Comparison of ENCODE assay signal across 8 cellular contexts in genomic region chr12:27524839-27525238, GRCh38. TPM values are rescaled to one million over a fixed set of nuclear protein-coding genes. Genes with fewer than 3 reads are reported as not detected.
A peak's percentile ranks its signal among the peaks of the same experiment; 100 is the strongest.
DNase-seq lines count a peak whose midpoint lies in the region; ATAC-seq and TF ChIP-seq lines count a peak whose summit lies in the region.

No MANE protein-coding gene starts in this region.

- POLR2A ChIA-PET in activated CD8-positive, alpha-beta T cell treated with anti-CD3 and anti-CD28 coated beads, Interleukin-2, amount 10 ng/mL, durations not matched to agents 7 days and 5 days (lab: Charles Lee) = no interaction called here

- peak overlapping the region; percentile 81 to 92 (median 89) for H3K9ac ChIP-seq in skeletal muscle tissue (ENCODE audit: low read depth in 1 of 3, low read length in 3 of 3)

- peaks cover 3% of the 10 kb centered on the region for H3K36me3 Mint-ChIP-seq in activated CD8-positive, alpha-beta T cell treated with anti-CD3 and anti-CD28 coated beads, Interleukin-2, amount 10 ng/mL, durations not matched to agents 7 days and 5 days (ENCODE audit: low read depth)

- no peak overlapping the region for H3K27ac Mint-ChIP-seq in activated CD8-positive, alpha-beta T cell treated with anti-CD3 and anti-CD28 coated beads, Interleukin-2, amount 10 ng/mL, durations not matched to agents 7 days and 5 days

- H3K4me3 ChIP-seq in heart right ventricle (peak overlapping the region; percentile 58 to 85 (median 75)), iPS DF 6.9 (ENCODE audit: low read length) (peak overlapping the region; percentile 8; the same call in 1 of the 2 replicates), skeletal muscle tissue (ENCODE audit: low read length in 3 of 3) (peak overlapping the region; percentile 87 to 98 (median 88))

- H3K27me3 ChIP-seq in heart right ventricle = no peaks in the 10 kb centered on the region
- no peaks in the 10 kb centered on the region; the same call in 1 of the 2 replicates for H3K27me3 ChIP-seq in iPS DF 6.9 (ENCODE audit: control insufficient read depth, insufficient read depth, low read length)
- no peaks in the 10 kb centered on the region for H3K27me3 ChIP-seq in skeletal muscle tissue (ENCODE audit: control insufficient read depth in 3 of 3, insufficient read depth in 3 of 3, low read length in 3 of 3)

- H3K4me1 ChIP-seq in heart right ventricle = peaks cover 2 to 72% (median 64%) of the 10 kb centered on the region in 9 donors
- H3K4me1 ChIP-seq in iPS DF 6.9 (ENCODE audit: control insufficient read depth, insufficient read depth, low read length) = 0 out of 2 replicates have a peak, but pooled peaks cover 2% of the 10 kb centered on the region
- H3K4me1 ChIP-seq in skeletal muscle tissue (ENCODE audit: control insufficient read depth in 3 of 3, insufficient read depth in 3 of 3, low read length in 3 of 3) = peaks cover 7 to 10% (median 9%) of the 10 kb centered on the region in 3 donors

- intact Hi-C loops in heart right ventricle (cut with DNase I) (loop anchor here (2.0 to 10.0 kb wide), 14 partner anchors 30 to 127 kb away; no protein-coding TSS in a partner anchor), Right ventricle myocardium superior (cut with DNase I) (loop anchor here (5.0 kb wide), 1 partner anchor 122 kb away; no protein-coding TSS in a partner anchor)

- H3K36me3 ChIP-seq in heart right ventricle (no peaks in the 10 kb centered on the region), iPS DF 6.9 (ENCODE audit: control insufficient read depth, insufficient read depth, low read length) (no peaks in the 10 kb centered on the region), skeletal muscle tissue (ENCODE audit: control insufficient read depth in 3 of 3, insufficient read depth in 3 of 3, low read length in 3 of 3) (no peaks in the 10 kb centered on the region)

- peak in 3 of 8 donors; percentile 7 to 18 (median 13) for ATAC-seq in heart right ventricle
- no peak for ATAC-seq in Right ventricle myocardium superior (ENCODE audit: poor library complexity)
- ATAC-seq in activated CD8-positive, alpha-beta T cell treated with anti-CD3 and anti-CD28 coated beads, Interleukin-2, amount 10 ng/mL, durations not matched to agents 7 days and 5 days = no peak

- H3K27me3 Mint-ChIP-seq in activated CD8-positive, alpha-beta T cell treated with anti-CD3 and anti-CD28 coated beads, Interleukin-2, amount 10 ng/mL, durations not matched to agents 7 days and 5 days (ENCODE audit: low read depth) = peaks cover 22% of the 10 kb centered on the region

- CTCF ChIA-PET in activated CD8-positive, alpha-beta T cell treated with anti-CD3 and anti-CD28 coated beads, Interleukin-2, amount 10 ng/mL, durations not matched to agents 7 days and 5 days (lab: Charles Lee) = interaction anchor here (0.8 to 3.5 kb wide), 6 partner anchors 10 to 111 kb away, joined by 3 to 20 read pairs (median 3); no protein-coding TSS in a partner anchor

- H3K9me3 ChIP-seq in heart right ventricle (no peaks in the 10 kb centered on the region), iPS DF 6.9 (ENCODE audit: control insufficient read depth, insufficient read depth, low read length) (no peaks in the 10 kb centered on the region), skeletal muscle tissue (ENCODE audit: control insufficient read depth in 3 of 3, low read length in 3 of 3) (no peaks in the 10 kb centered on the region)

- peak overlapping the region; percentile 96 for H3K4me3 Mint-ChIP-seq in activated CD8-positive, alpha-beta T cell treated with anti-CD3 and anti-CD28 coated beads, Interleukin-2, amount 10 ng/mL, durations not matched to agents 7 days and 5 days

- no peaks in the 10 kb centered on the region for H3K9me3 Mint-ChIP-seq in activated CD8-positive, alpha-beta T cell treated with anti-CD3 and anti-CD28 coated beads, Interleukin-2, amount 10 ng/mL, durations not matched to agents 7 days and 5 days (ENCODE audit: insufficient read depth)

- DNase-seq in heart right ventricle = no peak
- DNase-seq in Right ventricle myocardium superior = no peak
- no peak for DNase-seq in activated CD8-positive, alpha-beta T cell treated with anti-CD3 and anti-CD28 coated beads, Interleukin-2, amount 10 ng/mL, durations not matched to agents 7 days and 5 days
- DNase-seq in iPS DF 6.9 (ENCODE audit: low read depth, low spot score) = no peak
- DNase-seq in NOMO-1 (lab: John Stamatoyannopoulos, UW; ENCODE audit: unreplicated experiment in 2 of 2) = no peak
- DNase-seq in HPDE6-E6E7 (ENCODE audit: extremely low spot score) = no peak
- no peak for DNase-seq in NCI-H1105 (lab: John Stamatoyannopoulos, UW)

- peaks cover 25% of the 10 kb centered on the region for H3K4me1 Mint-ChIP-seq in activated CD8-positive, alpha-beta T cell treated with anti-CD3 and anti-CD28 coated beads, Interleukin-2, amount 10 ng/mL, durations not matched to agents 7 days and 5 days (ENCODE audit: low read depth)

- WGBS in heart right ventricle, 2 donors = 0 to 2% methylated on average over 9 of the region's 9 CpGs
- WGBS in iPS DF 6.9 (ENCODE audit: insufficient coverage, insufficient read length) = no CpG with 5 or more reads among the region's 9 CpGs

- H3K27ac ChIP-seq in heart right ventricle (peak overlapping the region; percentile 84 to 97 (median 91)), iPS DF 6.9 (ENCODE audit: low read length) (no peak overlapping the region), skeletal muscle tissue (ENCODE audit: low read depth, low read length) (peak overlapping the region; percentile 91)

- peak in 5 of 9 donors; percentile 4 to 8 (median 6) for TF ChIP-seq CTCF in heart right ventricle (IDR thresholded peaks at IDR 0.05)

RNA-seq across cellular contexts. Expression of gene PPFIBP1, which starts 0.8 kb away (rescaled TPM):
- total RNA-seq in heart right ventricle (100 to 1,000 TPM; 233 to 450 (median 325) TPM), Right ventricle myocardium superior (292 TPM), skeletal muscle tissue (49.1 TPM)
- 10 to 100 TPM; 22.9 to 64.7 TPM for polyA plus RNA-seq in heart right ventricle
- 10 to 100 TPM; 17.5 TPM for total RNA-seq in activated CD8-positive, alpha-beta T cell treated with anti-CD3 and anti-CD28 coated beads, Interleukin-2, amount 10 ng/mL, durations not matched to agents 7 days and 5 days

Comparison
In these comparisons a context has a peak if more than half of its experiments do, and no peak if none do; other contexts are left out.
1. H3K4me3 ChIP-seq: peak in every context shown above with its lines; median percentile 88 in skeletal muscle tissue; 75 in heart right ventricle; 8 in iPS DF 6.9.